In genomic region chr13:79237981-79238380, GRCh38 we compare ENCODE assay signal across 2 cellular contexts.
TF ChIP-seq lines count a peak whose summit lies in the region.

No MANE protein-coding gene starts in this region.

TF ChIP-seq in H1, 55 proteins besides CTCF, POLR2A, EP300 and RAD21:
- TF ChIP-seq NRF1 (IDR thresholded peaks at IDR 0.05; ENCODE audit: low read depth, low read length) = no peak
- no peak for TF ChIP-seq ATF3 (IDR thresholded peaks at IDR 0.05; ENCODE audit: insufficient read depth, low read depth, low read length)
- no peak for TF ChIP-seq MAFK (IDR thresholded peaks at IDR 0.05; ENCODE audit: low read depth, low read length)
- no peak for TF ChIP-seq CEBPB (IDR thresholded peaks at IDR 0.05; ENCODE audit: low read depth, low read length)
- TF ChIP-seq RBBP5 (IDR thresholded peaks at IDR 0.05; ENCODE audit: borderline replicate concordance, low read depth, low read length) = no peak
- TF ChIP-seq JUN (IDR thresholded peaks at IDR 0.05; ENCODE audit: low read depth, low read length) = no peak

TF ChIP-seq in HepG2, 621 proteins besides CTCF, POLR2A, EP300 and RAD21:
- TF ChIP-seq ZNF879 (CRISPR knock-in tag; IDR thresholded peaks at IDR 0.05) = no peak
- no peak for TF ChIP-seq RARG (CRISPR knock-in tag; IDR thresholded peaks at IDR 0.05; ENCODE audit: low read depth)
- TF ChIP-seq, protein P1, sequence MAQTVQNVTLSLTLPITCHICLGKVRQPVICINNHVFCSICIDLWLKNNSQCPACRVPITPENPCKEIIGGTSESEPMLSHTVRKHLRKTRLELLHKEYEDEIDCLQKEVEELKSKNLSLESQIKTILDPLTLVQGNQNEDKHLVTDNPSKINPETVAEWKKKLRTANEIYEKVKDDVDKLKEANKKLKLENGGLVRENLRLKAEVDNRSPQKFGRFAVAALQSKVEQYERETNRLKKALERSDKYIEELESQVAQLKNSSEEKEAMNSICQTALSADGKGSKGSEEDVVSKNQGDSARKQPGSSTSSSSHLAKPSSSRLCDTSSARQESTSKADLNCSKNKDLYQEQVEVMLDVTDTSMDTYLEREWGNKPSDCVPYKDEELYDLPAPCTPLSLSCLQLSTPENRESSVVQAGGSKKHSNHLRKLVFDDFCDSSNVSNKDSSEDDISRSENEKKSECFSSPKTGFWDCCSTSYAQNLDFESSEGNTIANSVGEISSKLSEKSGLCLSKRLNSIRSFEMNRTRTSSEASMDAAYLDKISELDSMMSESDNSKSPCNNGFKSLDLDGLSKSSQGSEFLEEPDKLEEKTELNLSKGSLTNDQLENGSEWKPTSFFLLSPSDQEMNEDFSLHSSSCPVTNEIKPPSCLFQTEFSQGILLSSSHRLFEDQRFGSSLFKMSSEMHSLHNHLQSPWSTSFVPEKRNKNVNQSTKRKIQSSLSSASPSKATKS (CRISPR knock-in tag; IDR thresholded peaks at IDR 0.05) = no peak
- TF ChIP-seq ZNF577 (CRISPR knock-in tag; IDR thresholded peaks at IDR 0.05; ENCODE audit: borderline replicate concordance, low read depth) = no peak
- no peak for TF ChIP-seq MAZ (IDR thresholded peaks at IDR 0.05; ENCODE audit: borderline replicate concordance, low read depth, low read length)
- TF ChIP-seq MAZ (CRISPR knock-in tag; IDR thresholded peaks at IDR 0.05; ENCODE audit: low read depth) = no peak
- no peak for TF ChIP-seq DMTF1 (CRISPR knock-in tag; IDR thresholded peaks at IDR 0.05)
- TF ChIP-seq CEBPB (IDR thresholded peaks at IDR 0.05; ENCODE audit: borderline replicate concordance, low read depth, low read length) = peak; percentile 58; the same call in 1 of the 2 replicates
- TF ChIP-seq ZNF644 (CRISPR knock-in tag; IDR thresholded peaks at IDR 0.05; ENCODE audit: low read depth) = no peak
- TF ChIP-seq XBP1 (CRISPR knock-in tag; IDR thresholded peaks at IDR 0.05) = no peak
- TF ChIP-seq ATF4 (CRISPR knock-in tag; IDR thresholded peaks at IDR 0.05) = 0 out of 4 replicates have a peak, but pooled peaks of 1 of the 2 experiments have one; percentile 39
- TF ChIP-seq SMAD9 (CRISPR knock-in tag; IDR thresholded peaks at IDR 0.05) = no peak
- no peak for TF ChIP-seq ZFP41 (CRISPR knock-in tag; IDR thresholded peaks at IDR 0.05; ENCODE audit: borderline replicate concordance)
- no peak for TF ChIP-seq FOSL2 (CRISPR knock-in tag; IDR thresholded peaks at IDR 0.05)
- no peak for TF ChIP-seq ATF1 (CRISPR knock-in tag; IDR thresholded peaks at IDR 0.05)
- TF ChIP-seq KMT2A (CRISPR knock-in tag; IDR thresholded peaks at IDR 0.05) = no peak
- TF ChIP-seq HNRNPLL (IDR thresholded peaks at IDR 0.05; ENCODE audit: low read depth, low read length, poor library complexity, severe bottlenecking) = no peak
- TF ChIP-seq ZNF138 (CRISPR knock-in tag; IDR thresholded peaks at IDR 0.05; ENCODE audit: low read depth) = no peak
- no peak for TF ChIP-seq ZNF235 (CRISPR knock-in tag; IDR thresholded peaks at IDR 0.05; ENCODE audit: borderline replicate concordance)
- TF ChIP-seq, protein P2, sequence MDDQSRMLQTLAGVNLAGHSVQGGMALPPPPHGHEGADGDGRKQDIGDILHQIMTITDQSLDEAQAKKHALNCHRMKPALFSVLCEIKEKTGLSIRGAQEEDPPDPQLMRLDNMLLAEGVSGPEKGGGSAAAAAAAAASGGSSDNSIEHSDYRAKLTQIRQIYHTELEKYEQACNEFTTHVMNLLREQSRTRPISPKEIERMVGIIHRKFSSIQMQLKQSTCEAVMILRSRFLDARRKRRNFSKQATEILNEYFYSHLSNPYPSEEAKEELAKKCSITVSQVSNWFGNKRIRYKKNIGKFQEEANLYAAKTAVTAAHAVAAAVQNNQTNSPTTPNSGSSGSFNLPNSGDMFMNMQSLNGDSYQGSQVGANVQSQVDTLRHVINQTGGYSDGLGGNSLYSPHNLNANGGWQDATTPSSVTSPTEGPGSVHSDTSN (CRISPR knock-in tag; IDR thresholded peaks at IDR 0.05; ENCODE audit: borderline replicate concordance) = no peak
- no peak for TF ChIP-seq NFE2L2 (IDR thresholded peaks at IDR 0.05; ENCODE audit: low read length)
- no peak for TF ChIP-seq PLSCR1 (CRISPR knock-in tag; IDR thresholded peaks at IDR 0.05; ENCODE audit: borderline replicate concordance)
- TF ChIP-seq CEBPG (CRISPR knock-in tag; IDR thresholded peaks at IDR 0.05) = peak; percentile 28; the same call in 1 of the 2 replicates
- TF ChIP-seq SMAD3 (CRISPR knock-in tag; IDR thresholded peaks at IDR 0.05) = no peak
- TF ChIP-seq ZNF225 (CRISPR knock-in tag; IDR thresholded peaks at IDR 0.05) = no peak
- TF ChIP-seq TP53 (CRISPR knock-in tag; conservative IDR thresholded peaks at IDR 0.05) = no peak
TF ChIP-seq in HepG2: peak in this region for 3.
